In the genomic region with DNA sequence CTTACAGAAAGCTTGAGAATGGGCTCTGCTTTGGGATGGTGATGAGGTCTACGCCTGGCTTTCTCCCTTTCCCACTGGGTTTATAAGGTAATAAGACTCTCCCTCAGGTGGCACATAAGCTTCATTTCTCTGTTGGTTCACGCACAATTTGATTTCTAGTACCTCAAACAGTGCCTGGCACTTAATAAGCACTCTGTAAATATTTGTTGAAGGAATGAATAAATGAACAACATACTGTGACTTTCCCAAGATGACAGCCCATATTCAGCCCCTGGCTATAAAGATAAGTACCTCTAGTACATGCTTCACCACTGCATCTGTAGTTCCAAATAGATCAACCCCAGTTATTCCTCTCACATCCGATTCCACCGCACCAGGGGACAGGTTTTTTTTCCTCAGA, we compare ENCODE assay signal across 21 cellular contexts. TPM values are rescaled to one million over a fixed set of nuclear protein-coding genes. Genes with fewer than 3 reads are reported as not detected.
DNase-seq lines count a peak whose midpoint lies in the region; ATAC-seq lines count a peak whose summit lies in the region.
"Had no signal": no experiment of that assay in that cellular context is flagged by ENCODE, and none has a peak within 500 bp of the region (broad histone marks: within the 10 kb centered on the region; RNA-seq: fewer than 3 reads in every experiment).

No MANE protein-coding gene starts in this region.

- no peak overlapping the region for H2BK5ac ChIP-seq in neuronal stem cell (ENCODE audit: low read length)

- H3K36me3 ChIP-seq in neuronal stem cell (replicated peaks in 1 of 2; ENCODE audit: control insufficient read depth in 2 of 2, insufficient read depth in 2 of 2, low read length in 2 of 2), result peaks cover 17 to 96% of the 10 kb centered on the region in 2 donors

- peaks cover 2% of the 10 kb centered on the region for H3K79me1 ChIP-seq in neuronal stem cell (ENCODE audit: low read depth, low read length)

- H3K9me3 ChIP-seq in neuronal stem cell (replicated peaks in 1 of 2; ENCODE audit: control insufficient read depth in 2 of 2, insufficient read depth in 1 of 2, low read depth in 1 of 2, low read length in 2 of 2), result no peaks in the 10 kb centered on the region
- H3K9me3 ChIP-seq: breast epithelium had no signal

- no peak overlapping the region for H3K4me3 ChIP-seq in neuronal stem cell (ENCODE audit: low read length in 2 of 2)
- H3K4me3 ChIP-seq: breast epithelium, GM12878 had no signal

- H3K18ac ChIP-seq in neuronal stem cell (ENCODE audit: low read length), result no peak overlapping the region

- no peak overlapping the region for H3K14ac ChIP-seq in neuronal stem cell (ENCODE audit: low read length)

- peaks cover 36% of the 10 kb centered on the region for H3K36me3 Mint-ChIP-seq in memory B cell

- no peak overlapping the region for H3K27ac ChIP-seq in neuronal stem cell (replicated peaks; ENCODE audit: low read length)
- H3K27ac ChIP-seq: breast epithelium had no signal

- no peak overlapping the region for H3K4ac ChIP-seq in neuronal stem cell (ENCODE audit: low read length)

- no peak overlapping the region for H2BK120ac ChIP-seq in neuronal stem cell (ENCODE audit: low read depth, low read length)

- H3K4me2 ChIP-seq in neuronal stem cell (ENCODE audit: insufficient read depth, low read length, poor library complexity, severe bottlenecking), result no peak overlapping the region

- no peak overlapping the region for H4K8ac ChIP-seq in neuronal stem cell (ENCODE audit: low read depth, low read length)

- DNase-seq in DMS79 (lab: John Stamatoyannopoulos, UW) (peak; percentile 97), NCI-H1436 (lab: John Stamatoyannopoulos, UW) (peak; percentile 40), NCI-H2196 treated with DMSO at 0.1 percent for 48 hours (lab: John Stamatoyannopoulos, UW; ENCODE audit: unreplicated experiment) (peak; percentile 81), memory B cell (ENCODE audit: low spot score in 2 of 2) (no peak), neuronal stem cell (ENCODE audit: low spot score) (no peak), SIG-M5 (lab: John Stamatoyannopoulos, UW) (no peak)
- DNase-seq: activated CD4-positive, alpha-beta T cell treated with anti-CD3 and anti-CD28 coated beads, Interleukin-2, amount 50 U/mL, for 1 hour; activated naive CD8-positive, alpha-beta T cell treated with anti-CD3 and anti-CD28 coated beads, Interleukin-2, amount 50 U/mL, for 24 hours; Calu3; GDM1; hippocampal formation; Kasumi-1; mesenchymal stem cell; natural killer cell; NCI-H2227 treated with DMSO at 0.1 percent for 48 hours had no signal

- H4K91ac ChIP-seq in neuronal stem cell (ENCODE audit: low read depth, low read length, poor library complexity), result no peak overlapping the region

- H3K9me3 Mint-ChIP-seq in memory B cell, result no peaks in the 10 kb centered on the region
- H3K9me3 Mint-ChIP-seq: activated naive CD8-positive, alpha-beta T cell treated with anti-CD3 and anti-CD28 coated beads, Interleukin-2, amount 50 U/mL, for 24 hours; dendritic cell treated with granulocyte-macrophage colony-stimulating factor and Interleukin-4, amounts not matched to agents 40 ng/mL and 50 ng/mL, for 4 days; natural killer cell had no signal

- no peaks in the 10 kb centered on the region for H3K27me3 ChIP-seq in neuronal stem cell (ENCODE audit: control insufficient read depth in 3 of 3, insufficient read depth in 3 of 3, low read depth in 1 of 3, low read length in 3 of 3)
- H3K27me3 ChIP-seq: breast epithelium had no signal

- no peak overlapping the region for H3K4me3 Mint-ChIP-seq in memory B cell
- H3K4me3 Mint-ChIP-seq: activated naive CD8-positive, alpha-beta T cell treated with anti-CD3 and anti-CD28 coated beads, Interleukin-2, amount 50 U/mL, for 24 hours; dendritic cell treated with granulocyte-macrophage colony-stimulating factor and Interleukin-4, amounts not matched to agents 40 ng/mL and 50 ng/mL, for 4 days; natural killer cell had no signal

- H2AK5ac ChIP-seq in neuronal stem cell (ENCODE audit: low read depth, low read length), result no peak overlapping the region

- no peak overlapping the region for H2BK15ac ChIP-seq in neuronal stem cell (ENCODE audit: low read length)

- no peak overlapping the region for H3K23ac ChIP-seq in neuronal stem cell (ENCODE audit: low read depth, low read length, poor library complexity)

- H2AFZ ChIP-seq in neuronal stem cell (ENCODE audit: low read length), result no peak overlapping the region

- H3K27ac Mint-ChIP-seq in memory B cell, result peak overlapping the region; percentile 55
- H3K27ac Mint-ChIP-seq: activated naive CD8-positive, alpha-beta T cell treated with anti-CD3 and anti-CD28 coated beads, Interleukin-2, amount 50 U/mL, for 24 hours; dendritic cell treated with granulocyte-macrophage colony-stimulating factor and Interleukin-4, amounts not matched to agents 40 ng/mL and 50 ng/mL, for 4 days had no signal

- no peak overlapping the region for H2BK12ac ChIP-seq in neuronal stem cell (ENCODE audit: low read length)

- no peak overlapping the region for H3K9ac ChIP-seq in neuronal stem cell (ENCODE audit: low read depth, low read length, poor library complexity)

- no peaks in the 10 kb centered on the region for H3K27me3 Mint-ChIP-seq in memory B cell
- H3K27me3 Mint-ChIP-seq: activated naive CD8-positive, alpha-beta T cell treated with anti-CD3 and anti-CD28 coated beads, Interleukin-2, amount 50 U/mL, for 24 hours; dendritic cell treated with granulocyte-macrophage colony-stimulating factor and Interleukin-4, amounts not matched to agents 40 ng/mL and 50 ng/mL, for 4 days had no signal

- peaks cover 3% of the 10 kb centered on the region for H3K4me1 Mint-ChIP-seq in memory B cell
- H3K4me1 Mint-ChIP-seq: activated naive CD8-positive, alpha-beta T cell treated with anti-CD3 and anti-CD28 coated beads, Interleukin-2, amount 50 U/mL, for 24 hours had no signal

- peaks cover 0 to 2% of the 10 kb centered on the region in 2 donors for H3K4me1 ChIP-seq in neuronal stem cell (ENCODE audit: control insufficient read depth in 2 of 2, insufficient read depth in 1 of 2, low read depth in 1 of 2, low read length in 2 of 2)
- H3K4me1 ChIP-seq: breast epithelium had no signal

- ATAC-seq in memory B cell (ENCODE audit: low read depth), result no peak
- no peak for ATAC-seq in HG02870 (IDR thresholded peaks at IDR 0.05; ENCODE audit: unreplicated experiment)
- ATAC-seq: activated naive CD8-positive, alpha-beta T cell treated with anti-CD3 and anti-CD28 coated beads, Interleukin-2, amount 50 U/mL, for 24 hours; GM12878; HCT116; natural killer cell; Right ventricle myocardium inferior had no signal

- no CpG with 5 or more reads among the region's 4 CpGs for WGBS in neuronal stem cell (ENCODE audit: extremely low coverage in 2 of 2, insufficient read length in 2 of 2, insufficient replicate concordance in 1 of 2), 2 donors

RNA-seq across cellular contexts. Expression of a gene that starts 17.8 kb away (rescaled TPM):
- polyA plus RNA-seq in neuronal stem cell (2013, experiment 1 of 2), result 58.9 TPM
- 60.0 TPM for polyA plus RNA-seq in neuronal stem cell (2013, experiment 2 of 2)

RNA-seq across cellular contexts. Expression of a gene that starts 17.9 kb away (rescaled TPM):
- 65.2 TPM for polyA plus RNA-seq in neuronal stem cell (2013, experiment 1 of 2)
- 67.6 TPM for polyA plus RNA-seq in neuronal stem cell (2013, experiment 2 of 2)

RNA-seq across cellular contexts. Expression of a gene that starts 40.3 kb away (rescaled TPM):
- 49.3 TPM for polyA plus RNA-seq in neuronal stem cell (2013, experiment 1 of 2)
- polyA plus RNA-seq in neuronal stem cell (2013, experiment 2 of 2), result 50.6 TPM

RNA-seq across cellular contexts. Expression of a gene that starts 41.6 kb away (rescaled TPM):
- polyA plus RNA-seq in neuronal stem cell (2013, experiment 1 of 2), result 1.0 TPM
- 1.3 TPM for polyA plus RNA-seq in neuronal stem cell (2013, experiment 2 of 2)

Comparison
In these comparisons a context has a peak if more than half of its experiments do, and no peak if none do; other contexts are left out.
1. DNase-seq: peak in DMS79 (single experiment), NCI-H1436 (single experiment) and NCI-H2196 treated with DMSO at 0.1 percent for 48 hours (single experiment); none in memory B cell (0 of 2), neuronal stem cell (single experiment) and SIG-M5 (single experiment).